In the genomic region with DNA sequence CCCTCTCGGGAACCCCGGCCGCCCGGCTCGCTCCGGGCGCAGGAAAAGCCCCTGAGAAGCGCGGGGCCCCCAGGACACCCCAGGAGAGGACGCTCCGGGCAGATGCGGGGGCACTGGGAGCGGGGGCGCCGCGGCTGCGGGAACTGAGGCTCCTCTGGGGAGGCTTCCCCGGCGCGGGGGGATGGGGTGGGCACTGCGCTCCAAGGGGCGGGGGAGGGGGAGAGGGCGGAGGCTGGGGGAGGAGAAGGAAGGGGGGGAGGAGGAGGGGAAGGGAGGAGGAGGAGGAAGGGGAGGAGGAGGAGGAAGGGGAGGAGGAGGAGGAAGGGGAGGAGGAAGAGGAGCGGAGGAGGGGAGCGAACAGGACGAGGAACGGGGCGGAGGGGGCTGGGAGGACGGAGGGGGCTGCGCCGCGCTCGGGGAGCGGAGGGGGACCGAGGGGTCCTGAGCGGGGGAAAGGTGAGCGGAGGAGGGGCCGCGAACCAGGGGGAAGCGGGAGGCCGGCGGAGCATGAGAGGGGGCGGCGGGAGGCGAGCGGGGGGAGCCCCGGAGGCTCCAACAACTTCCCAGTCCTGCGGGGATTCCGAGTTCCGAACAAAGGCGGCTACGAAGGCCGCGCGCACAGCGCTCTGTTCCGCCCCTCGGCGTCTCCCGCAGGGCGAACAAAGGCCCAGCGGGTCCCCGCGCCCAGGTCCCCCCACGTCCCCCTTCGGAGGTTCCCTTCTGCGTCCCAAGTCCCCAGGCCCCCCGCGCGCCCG, we compare ENCODE assay signal across 8 cellular contexts. TPM values are rescaled to one million over a fixed set of nuclear protein-coding genes. Genes with fewer than 3 reads are reported as not detected.
DNase-seq lines count a peak whose midpoint lies in the region; ATAC-seq and TF ChIP-seq lines count a peak whose summit lies in the region.

No MANE protein-coding gene starts in this region.

- H3K36me3 ChIP-seq in ES-I3 (ENCODE audit: insufficient read depth, low read length) (no peaks in the 10 kb centered on the region), WERI-Rb-1 (peaks cover 3% of the 10 kb centered on the region), heart right ventricle (peaks cover 0 to 6% (median 0%) of the 10 kb centered on the region in 9 donors)

- H3K4me3 ChIP-seq in WERI-Rb-1 (ENCODE audit: low read depth, low read length): peak overlapping the region; percentile 59
- peak overlapping the region; percentile 57 to 87 (median 74) for H3K4me3 ChIP-seq in heart right ventricle

- H3K4me1 Mint-ChIP-seq in progenitor cell of endocrine pancreas (ENCODE audit: low read depth): peaks cover 13% of the 10 kb centered on the region

- 1% methylated on average over 33 to 69 of the region's 71 CpGs for WGBS in heart right ventricle, 2 donors

- peaks cover 21% of the 10 kb centered on the region for H3K27me3 Mint-ChIP-seq in progenitor cell of endocrine pancreas

- H3K36me3 Mint-ChIP-seq in progenitor cell of endocrine pancreas (ENCODE audit: insufficient read depth): peaks cover 4% of the 10 kb centered on the region

- H3K9ac ChIP-seq in ES-I3 (ENCODE audit: low read depth, low read length): peak overlapping the region; percentile 79

- H3K27me3 ChIP-seq in WERI-Rb-1 (ENCODE audit: insufficient read depth, low read depth, severe bottlenecking): peaks cover 5% of the 10 kb centered on the region
- peaks cover 0 to 43% (median 11%) of the 10 kb centered on the region in 7 donors for H3K27me3 ChIP-seq in heart right ventricle

- ATAC-seq in heart right ventricle (peak; percentile 10 to 38 (median 18)), GM21825 (IDR thresholded peaks at IDR 0.05; ENCODE audit: unreplicated experiment) (no peak), GM18502 (IDR thresholded peaks at IDR 0.05; ENCODE audit: poor library complexity, unreplicated experiment) (no peak), GM19467 (IDR thresholded peaks at IDR 0.05; ENCODE audit: unreplicated experiment) (no peak)

- H3K27ac Mint-ChIP-seq in progenitor cell of endocrine pancreas: peak overlapping the region; percentile 91

- H3K4me3 Mint-ChIP-seq in progenitor cell of endocrine pancreas (ENCODE audit: low read depth): peak overlapping the region; percentile 96

- H3K9me3 ChIP-seq in ES-I3 (ENCODE audit: control insufficient read depth, insufficient read depth, low read length) (no peaks in the 10 kb centered on the region), WERI-Rb-1 (ENCODE audit: severe bottlenecking) (no peaks in the 10 kb centered on the region), heart right ventricle (peaks cover 0 to 4% (median 0%) of the 10 kb centered on the region in 11 donors)

- peak; percentile 44 for DNase-seq in WERI-Rb-1
- DNase-seq in heart right ventricle: peak; percentile 45 to 56
- DNase-seq in progenitor cell of endocrine pancreas (ENCODE audit: low spot score, unreplicated experiment): peak; percentile 39
- DNase-seq in activated naive CD4-positive, alpha-beta T cell (lab: John Stamatoyannopoulos, UW): no peak

- H3K4me1 ChIP-seq in ES-I3 (ENCODE audit: insufficient read depth, low read length) (peaks cover 22% of the 10 kb centered on the region), heart right ventricle (peaks cover 0 to 61% (median 47%) of the 10 kb centered on the region in 9 donors)

- TF ChIP-seq CTCF in WERI-Rb-1 (IDR thresholded peaks at IDR 0.05; ENCODE audit: low read depth, low read length) (no peak), heart right ventricle (IDR thresholded peaks at IDR 0.05) (no peak), progenitor cell of endocrine pancreas (IDR thresholded peaks at IDR 0.05; ENCODE audit: unreplicated experiment) (no peak)

- intact Hi-C loops in heart right ventricle (cut with DNase I): loop anchor here in 9 of 10 donors (1.0 to 10.0 kb wide), 11 partner anchors 27 to 153 kb away; no protein-coding TSS in a partner anchor

- H3K9me3 Mint-ChIP-seq in progenitor cell of endocrine pancreas (ENCODE audit: low read depth): no peaks in the 10 kb centered on the region

- H3K27ac ChIP-seq in WERI-Rb-1: peak overlapping the region; percentile 70; the same call in 1 of the 2 replicates
- H3K27ac ChIP-seq in heart right ventricle: peak overlapping the region; percentile 81 to 97 (median 91)

RNA-seq across cellular contexts. Expression of a gene that starts 0.7 kb away (rescaled TPM):
- 10 to 100 TPM; 12.3 to 65.0 (median 20.3) TPM for total RNA-seq in heart right ventricle
- 10 to 100 TPM in 1 of 2 donors, 1 to 10 TPM in 1; 7.8 to 19.1 TPM for polyA plus RNA-seq in heart right ventricle
- total RNA-seq in progenitor cell of endocrine pancreas: 242 and 256 TPM in 2 replicates

Comparison
In these comparisons a context has a peak if more than half of its experiments do, and no peak if none do; other contexts are left out.
1. DNase-seq: peak in WERI-Rb-1 (single experiment), heart right ventricle (2 of 2) and progenitor cell of endocrine pancreas (single experiment); none in activated naive CD4-positive, alpha-beta T cell (0 of 4).
2. ATAC-seq: peak in heart right ventricle (8 of 8); none in GM21825 (single experiment), GM18502 (single experiment) and GM19467 (single experiment).